In the genomic region with DNA sequence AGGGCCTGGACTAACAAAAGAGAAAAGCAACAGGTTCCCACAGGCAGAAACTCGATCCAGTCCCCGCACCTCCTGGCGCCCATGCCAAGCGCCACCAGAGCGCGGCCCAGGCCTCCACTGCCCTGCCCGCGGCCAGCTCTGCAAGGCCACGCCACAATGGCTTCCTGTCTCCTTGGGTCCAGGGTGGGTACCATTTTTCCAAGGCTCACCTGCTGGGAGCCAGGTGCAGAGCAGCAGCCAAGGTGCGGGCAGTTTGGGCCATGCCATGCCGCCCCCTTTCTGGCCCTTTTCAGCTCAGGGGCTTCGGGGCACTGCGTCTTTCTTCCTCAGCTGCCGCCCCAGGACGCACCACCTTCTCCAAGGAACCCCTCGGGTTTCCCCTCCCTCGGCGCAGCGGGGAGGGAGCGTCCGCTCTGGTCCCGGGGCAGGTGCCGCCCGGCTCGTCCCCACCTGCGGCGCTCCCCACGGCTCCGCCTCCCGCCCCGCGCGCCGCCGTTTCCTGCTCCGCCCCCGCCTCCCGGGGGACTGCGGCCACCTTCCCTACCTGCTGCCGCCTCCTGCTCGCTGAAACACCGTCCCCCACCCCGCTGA, we compare ENCODE assay signal across 9 cellular contexts. TPM values are rescaled to one million over a fixed set of nuclear protein-coding genes. Genes with fewer than 3 reads are reported as not detected.
DNase-seq lines count a peak whose midpoint lies in the region; ATAC-seq and TF ChIP-seq lines count a peak whose summit lies in the region.
"Had no signal": no experiment of that assay in that cellular context is flagged by ENCODE, and none has a peak within 500 bp of the region (broad histone marks: within the 10 kb centered on the region; RNA-seq: fewer than 3 reads in every experiment).

ILDR1 (minus strand) TSS at position 437 of the 591 bp plus-strand sequence; CDS start at position 267, 170 bp downstream.

- no peak within 1 kb of the TSS for H3K27ac ChIP-seq in ectodermal cell (ENCODE audit: insufficient read depth, low read depth, low read length, poor library complexity, severe bottlenecking)
- no peak within 1 kb of the TSS for H3K27ac ChIP-seq in sigmoid colon
- H3K27ac ChIP-seq in tibial artery = no peak within 1 kb of the TSS

- intact Hi-C loops in sigmoid colon (cut with DNase I) (no loop called here), tibial artery (cut with DNase I; ENCODE audit: low total_unique reads) (no loop called here)

- DNase-seq in DMS53 treated with DMSO at 0.1 percent for 48 hours (lab: John Stamatoyannopoulos, UW; ENCODE audit: unreplicated experiment) (peak; percentile 46), NCI-H2171 treated with DMSO at 0.1 percent for 48 hours (lab: John Stamatoyannopoulos, UW) (peak; percentile 57), progenitor cell of endocrine pancreas (ENCODE audit: low spot score, unreplicated experiment) (peak; percentile 48), SK-N-DZ (ENCODE audit: low spot score) (no peak), sigmoid colon (no peak), tibial artery (no peak)

- H3K4me1 ChIP-seq in ectodermal cell (ENCODE audit: control insufficient read depth, insufficient read depth, low read length) (no peaks in the 10 kb centered on the region), sigmoid colon (no peaks in the 10 kb centered on the region), tibial artery (peaks cover 0 to 5% (median 2%) of the 10 kb centered on the region in 4 donors)

- TF ChIP-seq POLR2A in sigmoid colon (IDR thresholded peaks at IDR 0.05) = no peak

- WGBS in ectodermal cell, 2 experiments = 21 to 25% methylated on average over 43 of the region's 43 CpGs
- WGBS in sigmoid colon, 2 donors = 3 to 11% methylated on average over 43 of the region's 43 CpGs

- H3K36me3 ChIP-seq in ectodermal cell (ENCODE audit: control insufficient read depth, insufficient read depth, low read length) = no peaks in the 10 kb centered on the region
- H3K36me3 ChIP-seq in sigmoid colon = no peaks in the 10 kb centered on the region
- H3K36me3 ChIP-seq in tibial artery = no peaks in the 10 kb centered on the region

- ATAC-seq in GM21737 (IDR thresholded peaks at IDR 0.05; ENCODE audit: unreplicated experiment) = peak; percentile 41

- peaks cover 46% of the 10 kb centered on the region for H3K27me3 Mint-ChIP-seq in progenitor cell of endocrine pancreas

- H3K27ac Mint-ChIP-seq in progenitor cell of endocrine pancreas = peak within 1 kb of the TSS; percentile 83

- TF ChIP-seq EP300 in sigmoid colon (IDR thresholded peaks at IDR 0.05) = no peak

- TF ChIP-seq CTCF in progenitor cell of endocrine pancreas (IDR thresholded peaks at IDR 0.05; ENCODE audit: unreplicated experiment) (peak; percentile 12), sigmoid colon (IDR thresholded peaks at IDR 0.05) (no peak), tibial artery (IDR thresholded peaks at IDR 0.05) (no peak)

- H3K9me3 Mint-ChIP-seq in progenitor cell of endocrine pancreas (ENCODE audit: low read depth) = no peaks in the 10 kb centered on the region

- H3K27me3 ChIP-seq in ectodermal cell (ENCODE audit: control insufficient read depth, insufficient read depth, low read length, poor library complexity, severe bottlenecking) (peaks cover 20% of the 10 kb centered on the region), sigmoid colon (peaks cover 0 to 24% (median 13%) of the 10 kb centered on the region in 3 donors), tibial artery (peaks cover 0 to 20% of the 10 kb centered on the region in 2 donors)

- H3K4me3 Mint-ChIP-seq in progenitor cell of endocrine pancreas (ENCODE audit: low read depth) = peak within 1 kb of the TSS; percentile 73

- H3K9me3 ChIP-seq in ectodermal cell (ENCODE audit: control insufficient read depth, low read length) (no peaks in the 10 kb centered on the region), sigmoid colon (no peaks in the 10 kb centered on the region), tibial artery (no peaks in the 10 kb centered on the region)

- H3K4me3 ChIP-seq in ectodermal cell (ENCODE audit: insufficient read depth, low read depth, low read length) (peak within 1 kb of the TSS; percentile 34), sigmoid colon (peak within 1 kb of the TSS in 2 of 4 donors; percentile 7 to 20), tibial artery (no peak within 1 kb of the TSS)

- peaks cover 23% of the 10 kb centered on the region for H3K4me1 Mint-ChIP-seq in progenitor cell of endocrine pancreas (ENCODE audit: low read depth)

- no peaks in the 10 kb centered on the region for H3K36me3 Mint-ChIP-seq in progenitor cell of endocrine pancreas (ENCODE audit: insufficient read depth)

RNA-seq across cellular contexts. Expression of gene ILDR1, which starts in this region (rescaled TPM):
- not detected for polyA plus RNA-seq in ectodermal cell (2013, experiment 1 of 4)
- not detected for polyA plus RNA-seq in ectodermal cell (2013, experiment 2 of 4)
- polyA plus RNA-seq in ectodermal cell (2013, experiment 3 of 4) = not detected
- polyA plus RNA-seq in ectodermal cell (2013, experiment 4 of 4) = 0.24 TPM
- total RNA-seq in progenitor cell of endocrine pancreas (5.0 and 5.4 TPM in 2 replicates), sigmoid colon (not detected)
- not detected in 2 replicates for polyA plus RNA-seq in SK-N-DZ (2014; cell fraction: cytosol; rRNA removed)
- not detected in 2 replicates for polyA plus RNA-seq in SK-N-DZ (2014; cell fraction: nucleus; rRNA removed)
- 1 to 10 TPM; 3.5 to 7.1 (median 4.8) TPM for polyA plus RNA-seq in sigmoid colon
- total RNA-seq: HT1080 had no signal

Comparison
In these comparisons a context has a peak if more than half of its experiments do, and no peak if none do; other contexts are left out.
1. DNase-seq: peak in DMS53 treated with DMSO at 0.1 percent for 48 hours (single experiment), NCI-H2171 treated with DMSO at 0.1 percent for 48 hours (single experiment) and progenitor cell of endocrine pancreas (single experiment); none in SK-N-DZ (single experiment), sigmoid colon (single experiment) and tibial artery (0 of 2).